20 cellular contexts compared by ENCODE assay signal in genomic region chr21:23861908-23862504, GRCh38.
DNase-seq lines count a peak whose midpoint lies in the region; TF ChIP-seq lines count a peak whose summit lies in the region.
"Had no signal": no experiment of that assay in that cellular context is flagged by ENCODE, and none has a peak within 500 bp of the region (broad histone marks: within the 10 kb centered on the region; RNA-seq: fewer than 3 reads in every experiment).

No MANE protein-coding gene starts in this region.

- H3K36me3 ChIP-seq in SU-DHL-6 (ENCODE audit: low read length), result no peaks in the 10 kb centered on the region
- H3K36me3 ChIP-seq in left ventricle myocardium inferior, result no peaks in the 10 kb centered on the region
- H3K36me3 ChIP-seq: HAP-1, heart left ventricle, upper lobe of left lung had no signal

- no peaks in the 10 kb centered on the region for H3K9me3 ChIP-seq in SU-DHL-6 (ENCODE audit: insufficient read depth, low read length)
- no peaks in the 10 kb centered on the region for H3K9me3 ChIP-seq in left ventricle myocardium inferior (replicated peaks)
- H3K9me3 ChIP-seq: HAP-1, heart left ventricle, upper lobe of left lung had no signal

- no peaks in the 10 kb centered on the region for H4K20me1 ChIP-seq in SU-DHL-6 (ENCODE audit: low read depth, low read length)

- 0 out of 2 replicates have a peak, but pooled peaks cover 4% of the 10 kb centered on the region for H3F3A ChIP-seq in SU-DHL-6 (ENCODE audit: insufficient read depth)

- no peak overlapping the region for H3K4me3 ChIP-seq in SU-DHL-6 (ENCODE audit: insufficient read depth, low read length, poor library complexity, severe bottlenecking)
- no peak overlapping the region for H3K4me3 ChIP-seq in left ventricle myocardium inferior
- H3K4me3 ChIP-seq: HAP-1, heart left ventricle, smooth muscle cell, upper lobe of left lung had no signal

- peak; percentile 6 for DNase-seq in SKM-1 treated with dmso at 0.1 percent for 144 hours (lab: John Stamatoyannopoulos, UW; ENCODE audit: unreplicated experiment)
- DNase-seq in SKM-1 (lab: John Stamatoyannopoulos, UW; ENCODE audit: unreplicated experiment), result no peak
- no peak for DNase-seq in immature natural killer cell
- DNase-seq in AG08396 (ENCODE audit: low spot score), result no peak
- DNase-seq in left ventricle myocardium inferior, result no peak
- no peak for DNase-seq in stimulated activated CD8-positive, alpha-beta memory T cell treated with anti-CD3 and anti-CD28 coated beads, Interleukin-4, amount 100 ng/mL, for 48 hours
- DNase-seq: activated CD4-positive, alpha-beta T cell treated with anti-CD3 and anti-CD28 coated beads, Interleukin-2, amount 50 U/mL, for 1 hour; anterior cingulate cortex; CD4-positive, alpha-beta memory T cell; heart left ventricle; Karpas-422; NCI-H1694; NCI-H226; nephron progenitor cell; upper lobe of left lung had no signal

- no peaks in the 10 kb centered on the region for H3K9me2 ChIP-seq in SU-DHL-6 (replicated peaks; ENCODE audit: insufficient read depth, low read length)

- no peaks in the 10 kb centered on the region for H3K9me3 Mint-ChIP-seq in IgD-negative memory B cell
- H3K9me3 Mint-ChIP-seq in immature natural killer cell, result peaks cover 0 to 2% (median 0%) of the 10 kb centered on the region in 6 donors
- H3K9me3 Mint-ChIP-seq: CD4-positive, alpha-beta memory T cell had no signal

- no peaks in the 10 kb centered on the region for H3K79me2 ChIP-seq in SU-DHL-6 (ENCODE audit: insufficient read depth, low read length)

- H3K4me1 ChIP-seq in left ventricle myocardium inferior, result no peaks in the 10 kb centered on the region
- H3K4me1 ChIP-seq: heart left ventricle, upper lobe of left lung had no signal

- H3K36me3 Mint-ChIP-seq in IgD-negative memory B cell (no peaks in the 10 kb centered on the region), immature natural killer cell (no peaks in the 10 kb centered on the region)
- H3K36me3 Mint-ChIP-seq: CD4-positive, alpha-beta memory T cell; stimulated activated effector memory CD8-positive, alpha-beta T cell treated with anti-CD3 and anti-CD28 coated beads, Interleukin-12 subunit alpha, Interleukin-12 subunit beta, amount 100 ng/mL, for 72 hours had no signal

- H3K4me3 Mint-ChIP-seq in IgD-negative memory B cell (peak overlapping the region in 2 of 4 donors; percentile 61 to 90), immature natural killer cell (peak overlapping the region; percentile 6 to 68 (median 54))
- H3K4me3 Mint-ChIP-seq: nephron progenitor cell; stimulated activated effector memory CD8-positive, alpha-beta T cell treated with anti-CD3 and anti-CD28 coated beads, Interleukin-12 subunit alpha, Interleukin-12 subunit beta, amount 100 ng/mL, for 72 hours had no signal

- H3K27ac ChIP-seq in SU-DHL-6 (ENCODE audit: low read depth, low read length) (peak overlapping the region; percentile 30), left ventricle myocardium inferior (replicated peaks) (no peak overlapping the region)
- H3K27ac ChIP-seq: heart left ventricle, upper lobe of left lung had no signal

- H3K4me2 ChIP-seq in SU-DHL-6 (ENCODE audit: low read depth, low read length, poor library complexity, severe bottlenecking), result peak overlapping the region; percentile 38
- H3K4me2 ChIP-seq: smooth muscle cell had no signal

- H2AFZ ChIP-seq in SU-DHL-6 (ENCODE audit: low read depth, low read length, severe bottlenecking), result peak overlapping the region; percentile 82

- H3K4me1 Mint-ChIP-seq in IgD-negative memory B cell (peaks cover 15 to 33% (median 21%) of the 10 kb centered on the region in 3 donors), immature natural killer cell (peaks cover 47 to 67% of the 10 kb centered on the region in 2 donors)
- H3K4me1 Mint-ChIP-seq: nephron progenitor cell had no signal

- H3K27me3 ChIP-seq in SU-DHL-6 (ENCODE audit: low read length) (no peaks in the 10 kb centered on the region), left ventricle myocardium inferior (ENCODE audit: low read depth) (no peaks in the 10 kb centered on the region)
- H3K27me3 ChIP-seq: upper lobe of left lung had no signal

- intact Hi-C loops in left ventricle myocardium inferior (cut with micrococcal nuclease), result no loop called here

- TF ChIP-seq CTCF in SU-DHL-6 (IDR thresholded peaks at IDR 0.05; ENCODE audit: insufficient read depth, low read length, poor library complexity, severe bottlenecking) (no peak), left ventricle myocardium inferior (IDR thresholded peaks at IDR 0.05; ENCODE audit: borderline replicate concordance) (no peak)

- H3K27ac Mint-ChIP-seq in IgD-negative memory B cell (peak overlapping the region in 2 of 3 donors; percentile 5 to 20), immature natural killer cell (peak overlapping the region; percentile 11 to 87 (median 32))
- H3K27ac Mint-ChIP-seq: nephron progenitor cell; stimulated activated effector memory CD8-positive, alpha-beta T cell treated with anti-CD3 and anti-CD28 coated beads, Interleukin-12 subunit alpha, Interleukin-12 subunit beta, amount 100 ng/mL, for 72 hours had no signal

- H3K9ac ChIP-seq in SU-DHL-6 (ENCODE audit: low read length), result no peak overlapping the region

- H3K27me3 Mint-ChIP-seq in IgD-negative memory B cell (no peaks in the 10 kb centered on the region), immature natural killer cell (ENCODE audit: low read depth in 3 of 3) (peaks cover 0 to 4% (median 0%) of the 10 kb centered on the region in 3 donors)
- H3K27me3 Mint-ChIP-seq: CD4-positive, alpha-beta memory T cell had no signal
